Comparison of ENCODE assay signal across 8 cellular contexts in genomic region chr7:7639847-7640220, GRCh38. TPM values are rescaled to one million over a fixed set of nuclear protein-coding genes. Genes with fewer than 3 reads are reported as not detected.
DNase-seq lines count a peak whose midpoint lies in the region; TF ChIP-seq lines count a peak whose summit lies in the region.

No MANE protein-coding gene starts in this region.

- peaks cover 46% of the 10 kb centered on the region for H3K36me3 Mint-ChIP-seq in activated naive CD8-positive, alpha-beta T cell treated with anti-CD3 and anti-CD28 coated beads for 36 hours

- no peaks in the 10 kb centered on the region for H3K4me1 ChIP-seq in hepatocyte (ENCODE audit: insufficient read depth)
- H3K4me1 ChIP-seq in skeletal muscle satellite cell (ENCODE audit: control insufficient read depth, insufficient read depth, low read length), result peaks cover 13% of the 10 kb centered on the region

- H3K4me3 Mint-ChIP-seq in activated naive CD8-positive, alpha-beta T cell treated with anti-CD3 and anti-CD28 coated beads for 36 hours, result peak overlapping the region; percentile 95

- peak; percentile 50 for DNase-seq in stimulated activated CD8-positive, alpha-beta memory T cell treated with anti-CD3 and anti-CD28 coated beads, Interleukin-12 subunit alpha, Interleukin-12 subunit beta, amount 100 ng/mL, for 1 hour (ENCODE audit: low read depth)
- no peak for DNase-seq in stimulated activated CD8-positive, alpha-beta memory T cell treated with anti-CD3 and anti-CD28 coated beads, Interleukin-4, amount 100 ng/mL, for 48 hours
- DNase-seq in NCI-H82 treated with DMSO at 0.1 percent for 48 hours (lab: John Stamatoyannopoulos, UW; ENCODE audit: unreplicated experiment) (peak; percentile 21), hepatocyte (ENCODE audit: low spot score) (peak; percentile 46), NCI-H1436 treated with DMSO at 0.1 percent for 48 hours (lab: John Stamatoyannopoulos, UW) (no peak), cortex of kidney (lab: John Stamatoyannopoulos, UW) (no peak)
- peak; percentile 52 for DNase-seq in activated naive CD8-positive, alpha-beta T cell treated with anti-CD3 and anti-CD28 coated beads for 36 hours

- no peak for TF ChIP-seq CTCF in hepatocyte (IDR thresholded peaks at IDR 0.05; ENCODE audit: poor library complexity)

- H3K36me3 ChIP-seq in hepatocyte (replicated peaks; ENCODE audit: insufficient read depth, low read depth) (no peaks in the 10 kb centered on the region), skeletal muscle satellite cell (ENCODE audit: insufficient read depth, low read length) (no peaks in the 10 kb centered on the region)

- WGBS in hepatocyte (ENCODE audit: low lambda C conversion rate, missing lambda C conversion rate), result 0% methylated on average over 19 of the region's 19 CpGs

- H4K20me1 ChIP-seq in hepatocyte (ENCODE audit: insufficient read depth, poor library complexity, severe bottlenecking), result no peaks in the 10 kb centered on the region

- H3K27ac ChIP-seq in hepatocyte, result peak overlapping the region; percentile 54

- no peaks in the 10 kb centered on the region for H3K9me2 ChIP-seq in hepatocyte (replicated peaks; ENCODE audit: insufficient read depth)

- no peaks in the 10 kb centered on the region for H3K27me3 ChIP-seq in hepatocyte
- H3K27me3 ChIP-seq in skeletal muscle satellite cell (ENCODE audit: control insufficient read depth, insufficient read depth, low read length), result no peaks in the 10 kb centered on the region

- H3K9me3 ChIP-seq in hepatocyte (ENCODE audit: low read depth) (no peaks in the 10 kb centered on the region), skeletal muscle satellite cell (replicated peaks; ENCODE audit: low read length) (no peaks in the 10 kb centered on the region)

- no peaks in the 10 kb centered on the region for H3K9me3 Mint-ChIP-seq in activated naive CD8-positive, alpha-beta T cell treated with anti-CD3 and anti-CD28 coated beads for 36 hours

- H3K79me2 ChIP-seq in hepatocyte, result peaks cover 29% of the 10 kb centered on the region

- H3K4me1 Mint-ChIP-seq in activated naive CD8-positive, alpha-beta T cell treated with anti-CD3 and anti-CD28 coated beads for 36 hours, result peaks cover 25% of the 10 kb centered on the region

- H2AFZ ChIP-seq in hepatocyte, result peak overlapping the region; percentile 97

- H3K27ac Mint-ChIP-seq in activated naive CD8-positive, alpha-beta T cell treated with anti-CD3 and anti-CD28 coated beads for 36 hours, result peak overlapping the region; percentile 100

- H3K27me3 Mint-ChIP-seq in activated naive CD8-positive, alpha-beta T cell treated with anti-CD3 and anti-CD28 coated beads for 36 hours, result no peaks in the 10 kb centered on the region

- H3K4me2 ChIP-seq in hepatocyte (peak overlapping the region; percentile 83), skeletal muscle satellite cell (ENCODE audit: low read length) (peak overlapping the region; percentile 77)

- H3K4me3 ChIP-seq in hepatocyte, result peak overlapping the region; percentile 44
- H3K4me3 ChIP-seq in skeletal muscle satellite cell (ENCODE audit: low read length), result peak overlapping the region; percentile 84

- H3K9ac ChIP-seq in skeletal muscle satellite cell (ENCODE audit: low read depth, low read length), result peak overlapping the region; percentile 77

RNA-seq across cellular contexts. Expression of gene UMAD1, which starts 0.7 kb away (rescaled TPM):
- total RNA-seq in activated naive CD8-positive, alpha-beta T cell treated with anti-CD3 and anti-CD28 coated beads for 36 hours, result 10 to 100 TPM; 13.2 to 13.7 TPM
- 21.9 and 29.0 TPM in 2 replicates for total RNA-seq in hepatocyte
- polyA plus RNA-seq in hepatocyte, result 15.7 and 19.9 TPM in 2 replicates
- 10.7 and 12.7 TPM in 2 replicates for total RNA-seq in skeletal muscle satellite cell (2012; rRNA removed)

Comparison
In these comparisons a context has a peak if more than half of its experiments do, and no peak if none do; other contexts are left out.
1. DNase-seq: peak in stimulated activated CD8-positive, alpha-beta memory T cell treated with anti-CD3 and anti-CD28 coated beads, Interleukin-12 subunit alpha, Interleukin-12 subunit beta, amount 100 ng/mL, for 1 hour (single experiment), NCI-H82 treated with DMSO at 0.1 percent for 48 hours (single experiment), activated naive CD8-positive, alpha-beta T cell treated with anti-CD3 and anti-CD28 coated beads for 36 hours (single experiment) and hepatocyte (single experiment); none in stimulated activated CD8-positive, alpha-beta memory T cell treated with anti-CD3 and anti-CD28 coated beads, Interleukin-4, amount 100 ng/mL, for 48 hours (single experiment), NCI-H1436 treated with DMSO at 0.1 percent for 48 hours (single experiment) and cortex of kidney (single experiment).